ENCODE assay signal across 8 cellular contexts in genomic region chr1:30718091-30718635, GRCh38. TPM values are rescaled to one million over a fixed set of nuclear protein-coding genes. Genes with fewer than 3 reads are reported as not detected.
DNase-seq lines count a peak whose midpoint lies in the region; ATAC-seq, FAIRE-seq and TF ChIP-seq lines count a peak whose summit lies in the region.

No MANE protein-coding gene starts in this region.

- DNase-seq in HFF-Myc (ENCODE audit: extremely low read depth, low read depth) (peak; percentile 86), NAMALWA (ENCODE audit: low spot score) (peak; percentile 97), SJSA1 (ENCODE audit: low read depth in 1 of 2, low spot score in 2 of 2) (peak; percentile 88 to 99), occipital lobe (lab: John Stamatoyannopoulos, UW) (peak; percentile 99), superior temporal gyrus (ENCODE audit: extremely low spot score) (peak; percentile 97)
- DNase-seq in activated naive CD4-positive, alpha-beta T cell treated with Interleukin-2 at 50 U/mL for 16 hours, result peak; percentile 100

- H3K4me1 ChIP-seq in SJSA1 (replicated peaks) (peaks cover 15% of the 10 kb centered on the region), gastroesophageal sphincter (peaks cover 0 to 23% (median 4%) of the 10 kb centered on the region in 3 donors)

- H3K27me3 ChIP-seq in SJSA1 (replicated peaks) (no peaks in the 10 kb centered on the region), gastroesophageal sphincter (no peaks in the 10 kb centered on the region)

- no peak for TF ChIP-seq EP300 in gastroesophageal sphincter (IDR thresholded peaks at IDR 0.05)

- TF ChIP-seq CTCF in HFF-Myc (IDR thresholded peaks at IDR 0.05; ENCODE audit: low read depth, low read length, missing control alignments) (no peak), gastroesophageal sphincter (IDR thresholded peaks at IDR 0.05) (no peak)

- peak; percentile 95 for FAIRE-seq in G401.6 (lab: Jason Lieb, UNC)

- peak; percentile 92 for ATAC-seq in gastroesophageal sphincter

- H3K27ac ChIP-seq in SJSA1, result peak overlapping the region; percentile 41; the same call in 1 of the 2 replicates
- peak overlapping the region; percentile 86 to 100 (median 98) for H3K27ac ChIP-seq in gastroesophageal sphincter

- WGBS in gastroesophageal sphincter (ENCODE audit: low coverage in 1 of 2), 2 donors, result 0% methylated on average over 11 of the region's 50 CpGs; no CpG with 5 or more reads in 1 of the 2 donors

- peak overlapping the region; percentile 24; the same call in 1 of the 2 replicates for H3K4me3 ChIP-seq in HFF-Myc (replicated peaks; ENCODE audit: low read depth, low read length)
- H3K4me3 ChIP-seq in SJSA1, result peak overlapping the region; percentile 38
- H3K4me3 ChIP-seq in gastroesophageal sphincter, result peak overlapping the region; percentile 33 to 45

- 0 out of 2 replicates have a peak, but pooled peaks cover 3% of the 10 kb centered on the region for H3K36me3 ChIP-seq in SJSA1
- H3K36me3 ChIP-seq in gastroesophageal sphincter, result peaks cover 0 to 1% of the 10 kb centered on the region in 2 donors

- H3K9me3 ChIP-seq in SJSA1 (replicated peaks) (peaks cover 18% of the 10 kb centered on the region), gastroesophageal sphincter (peaks cover 0 to 11% (median 0%) of the 10 kb centered on the region in 3 donors)

- no peak for TF ChIP-seq POLR2A in gastroesophageal sphincter (IDR thresholded peaks at IDR 0.05)

RNA-seq across cellular contexts. Expression of gene MATN1, which starts 5.2 kb away (rescaled TPM):
- 0.26 TPM in 1 of 2 replicates, not detected in the other for total RNA-seq in SJSA1 (2014; rRNA removed; shearing (Covaris generic))
- not detected for total RNA-seq in gastroesophageal sphincter
- total RNA-seq in occipital lobe, result 0.31 TPM

RNA-seq across cellular contexts. Expression of gene LAPTM5, which starts 39.4 kb away (rescaled TPM):
- total RNA-seq in SJSA1 (2014; rRNA removed; shearing (Covaris generic)), result not detected in 2 replicates
- total RNA-seq in gastroesophageal sphincter (10 to 100 TPM in 3 of 4 donors, 1 to 10 TPM in 1; 8.9 to 75.4 (median 40.4) TPM), occipital lobe (3.9 TPM)

Comparison
In these comparisons a context has a peak if more than half of its experiments do, and no peak if none do; other contexts are left out.
1. Peak in every context shown above with its lines: DNase-seq, ATAC-seq, H3K4me3 ChIP-seq and H3K27ac ChIP-seq.